ENCODE assay signal across 1 cellular context in the genomic region with DNA sequence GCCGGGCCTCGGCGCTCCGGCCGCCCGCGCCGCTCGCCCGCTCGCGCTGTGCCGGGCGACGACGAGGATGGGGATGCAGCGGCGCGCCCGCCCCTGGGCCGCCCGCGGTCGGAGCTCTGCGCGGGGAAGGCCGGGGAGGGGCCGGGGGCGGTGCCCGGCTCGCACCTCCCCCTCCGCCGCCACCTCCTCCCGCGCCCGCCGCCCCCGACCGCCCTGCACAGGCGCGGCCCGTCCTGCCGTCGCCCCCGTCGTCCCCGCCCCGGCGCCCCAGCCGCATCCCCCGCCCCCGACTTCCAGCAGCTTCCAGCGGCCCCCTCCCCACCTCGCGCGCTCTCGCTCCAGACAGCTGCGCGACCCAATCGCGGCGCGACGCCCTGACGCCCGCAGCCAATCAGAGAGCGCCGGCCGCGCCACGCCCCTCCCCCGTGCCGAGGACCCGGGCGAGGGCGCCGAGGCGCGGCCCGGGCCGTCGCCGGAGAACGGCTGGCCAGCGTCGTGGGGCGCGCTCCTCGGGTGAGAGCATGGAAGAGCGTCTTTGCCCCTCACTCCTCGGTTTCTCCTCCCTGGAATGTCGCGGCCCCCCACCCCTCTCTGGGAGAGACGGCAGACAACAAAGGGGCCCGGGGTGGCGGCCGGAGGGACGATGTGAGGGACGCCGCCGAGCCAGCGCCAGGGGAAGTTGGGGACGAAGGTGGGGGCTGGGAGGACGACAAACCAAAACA.
TF ChIP-seq lines count a peak whose summit lies in the region.

A gene with protein sequence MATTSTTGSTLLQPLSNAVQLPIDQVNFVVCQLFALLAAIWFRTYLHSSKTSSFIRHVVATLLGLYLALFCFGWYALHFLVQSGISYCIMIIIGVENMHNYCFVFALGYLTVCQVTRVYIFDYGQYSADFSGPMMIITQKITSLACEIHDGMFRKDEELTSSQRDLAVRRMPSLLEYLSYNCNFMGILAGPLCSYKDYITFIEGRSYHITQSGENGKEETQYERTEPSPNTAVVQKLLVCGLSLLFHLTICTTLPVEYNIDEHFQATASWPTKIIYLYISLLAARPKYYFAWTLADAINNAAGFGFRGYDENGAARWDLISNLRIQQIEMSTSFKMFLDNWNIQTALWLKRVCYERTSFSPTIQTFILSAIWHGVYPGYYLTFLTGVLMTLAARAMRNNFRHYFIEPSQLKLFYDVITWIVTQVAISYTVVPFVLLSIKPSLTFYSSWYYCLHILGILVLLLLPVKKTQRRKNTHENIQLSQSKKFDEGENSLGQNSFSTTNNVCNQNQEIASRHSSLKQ (minus strand): TSS at position 69 of the 722 bp plus-strand sequence. CDS start 70 bp downstream, outside the sequence.

TF ChIP-seq in SK-N-SH, 30 proteins besides CTCF, POLR2A, EP300 and RAD21 (continued from another document):
- TF ChIP-seq, protein P1, sequence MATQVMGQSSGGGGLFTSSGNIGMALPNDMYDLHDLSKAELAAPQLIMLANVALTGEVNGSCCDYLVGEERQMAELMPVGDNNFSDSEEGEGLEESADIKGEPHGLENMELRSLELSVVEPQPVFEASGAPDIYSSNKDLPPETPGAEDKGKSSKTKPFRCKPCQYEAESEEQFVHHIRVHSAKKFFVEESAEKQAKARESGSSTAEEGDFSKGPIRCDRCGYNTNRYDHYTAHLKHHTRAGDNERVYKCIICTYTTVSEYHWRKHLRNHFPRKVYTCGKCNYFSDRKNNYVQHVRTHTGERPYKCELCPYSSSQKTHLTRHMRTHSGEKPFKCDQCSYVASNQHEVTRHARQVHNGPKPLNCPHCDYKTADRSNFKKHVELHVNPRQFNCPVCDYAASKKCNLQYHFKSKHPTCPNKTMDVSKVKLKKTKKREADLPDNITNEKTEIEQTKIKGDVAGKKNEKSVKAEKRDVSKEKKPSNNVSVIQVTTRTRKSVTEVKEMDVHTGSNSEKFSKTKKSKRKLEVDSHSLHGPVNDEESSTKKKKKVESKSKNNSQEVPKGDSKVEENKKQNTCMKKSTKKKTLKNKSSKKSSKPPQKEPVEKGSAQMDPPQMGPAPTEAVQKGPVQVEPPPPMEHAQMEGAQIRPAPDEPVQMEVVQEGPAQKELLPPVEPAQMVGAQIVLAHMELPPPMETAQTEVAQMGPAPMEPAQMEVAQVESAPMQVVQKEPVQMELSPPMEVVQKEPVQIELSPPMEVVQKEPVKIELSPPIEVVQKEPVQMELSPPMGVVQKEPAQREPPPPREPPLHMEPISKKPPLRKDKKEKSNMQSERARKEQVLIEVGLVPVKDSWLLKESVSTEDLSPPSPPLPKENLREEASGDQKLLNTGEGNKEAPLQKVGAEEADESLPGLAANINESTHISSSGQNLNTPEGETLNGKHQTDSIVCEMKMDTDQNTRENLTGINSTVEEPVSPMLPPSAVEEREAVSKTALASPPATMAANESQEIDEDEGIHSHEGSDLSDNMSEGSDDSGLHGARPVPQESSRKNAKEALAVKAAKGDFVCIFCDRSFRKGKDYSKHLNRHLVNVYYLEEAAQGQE (IDR thresholded peaks at IDR 0.05; ENCODE audit: low read depth, low read length) = 0 out of 2 replicates have a peak, but pooled peaks have one; percentile 7
- no peak for TF ChIP-seq SIN3A (IDR thresholded peaks at IDR 0.05; ENCODE audit: borderline replicate concordance, low read depth, low read length)
- TF ChIP-seq RXRA (IDR thresholded peaks at IDR 0.05; ENCODE audit: borderline replicate concordance, low read depth) = no peak; the same call in 1 of the 2 replicates
- peak; percentile 92 for TF ChIP-seq POLR2AphosphoS5 (IDR thresholded peaks at IDR 0.05; ENCODE audit: low read depth, low read length)
- no peak for TF ChIP-seq YY1 (IDR thresholded peaks at IDR 0.05; ENCODE audit: low read depth)
- TF ChIP-seq, protein P2, sequence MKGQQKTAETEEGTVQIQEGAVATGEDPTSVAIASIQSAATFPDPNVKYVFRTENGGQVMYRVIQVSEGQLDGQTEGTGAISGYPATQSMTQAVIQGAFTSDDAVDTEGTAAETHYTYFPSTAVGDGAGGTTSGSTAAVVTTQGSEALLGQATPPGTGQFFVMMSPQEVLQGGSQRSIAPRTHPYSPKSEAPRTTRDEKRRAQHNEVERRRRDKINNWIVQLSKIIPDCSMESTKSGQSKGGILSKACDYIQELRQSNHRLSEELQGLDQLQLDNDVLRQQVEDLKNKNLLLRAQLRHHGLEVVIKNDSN (IDR thresholded peaks at IDR 0.05; ENCODE audit: borderline replicate concordance, low read depth) = 0 out of 2 replicates have a peak, but pooled peaks have one; percentile 10
- peak; percentile 79 for TF ChIP-seq CHD2 (IDR thresholded peaks at IDR 0.05; ENCODE audit: low read length, partially characterized antibody)
- TF ChIP-seq EZH2phosphoT487 (IDR thresholded peaks at IDR 0.05; ENCODE audit: borderline replicate concordance, low read depth) = no peak
- no peak for TF ChIP-seq ELF1 (IDR thresholded peaks at IDR 0.05)
